In the genomic region with DNA sequence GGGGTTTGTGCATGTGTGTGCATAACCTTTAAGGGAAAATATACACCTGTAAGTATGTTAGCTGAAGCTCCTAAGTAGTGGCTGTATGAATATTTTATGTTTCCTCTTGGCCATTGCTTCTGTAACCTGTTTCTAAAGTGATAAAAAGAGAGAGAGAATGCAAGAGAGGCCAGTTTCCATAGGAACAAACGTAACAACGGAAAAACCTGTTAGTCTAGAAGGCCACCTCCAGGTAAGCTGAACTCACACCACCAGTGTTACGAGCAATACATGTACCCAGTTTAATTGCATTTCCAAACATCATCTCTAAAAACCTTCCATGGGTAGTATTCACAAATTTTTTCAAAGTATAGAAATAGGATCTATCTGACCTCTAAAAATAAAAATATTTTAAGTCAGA, we compare ENCODE assay signal across 20 cellular contexts.
DNase-seq lines count a peak whose midpoint lies in the region; ATAC-seq and TF ChIP-seq lines count a peak whose summit lies in the region.
"Had no signal": no experiment of that assay in that cellular context is flagged by ENCODE, and none has a peak within 500 bp of the region (broad histone marks: within the 10 kb centered on the region; RNA-seq: fewer than 3 reads in every experiment).

No MANE protein-coding gene starts in this region.

- H2BK5ac ChIP-seq in mesendoderm (ENCODE audit: low read length) = no peak overlapping the region

- H3K27me3 Mint-ChIP-seq in WTC11 (ENCODE audit: low read depth) = no peaks in the 10 kb centered on the region
- no peaks in the 10 kb centered on the region for H3K27me3 Mint-ChIP-seq in effector memory CD8-positive, alpha-beta T cell
- H3K27me3 Mint-ChIP-seq: activated naive CD8-positive, alpha-beta T cell; memory B cell had no signal

- no peak overlapping the region for H3K27ac ChIP-seq in mesendoderm (ENCODE audit: low read depth, low read length)
- H3K27ac ChIP-seq: parathyroid adenoma, sigmoid colon had no signal

- H3K4me3 Mint-ChIP-seq in WTC11 = no peak overlapping the region
- no peak overlapping the region for H3K4me3 Mint-ChIP-seq in effector memory CD8-positive, alpha-beta T cell
- H3K4me3 Mint-ChIP-seq: activated naive CD8-positive, alpha-beta T cell; memory B cell; naive thymus-derived CD4-positive, alpha-beta T cell had no signal

- H3K9ac ChIP-seq in mesendoderm (ENCODE audit: low read length) = no peak overlapping the region
- H3K9ac ChIP-seq: parathyroid adenoma, SK-N-SH had no signal

- no peak overlapping the region for H3K23ac ChIP-seq in mesendoderm (ENCODE audit: low read length)

- H4K8ac ChIP-seq in mesendoderm (ENCODE audit: low read depth, low read length) = no peak overlapping the region

- H3K79me2 ChIP-seq in mesendoderm (ENCODE audit: control insufficient read depth, insufficient read depth, low read length) = no peaks in the 10 kb centered on the region
- H3K79me2 ChIP-seq: parathyroid adenoma had no signal

- no peak overlapping the region for H3K4me3 ChIP-seq in mesendoderm (ENCODE audit: low read length)
- H3K4me3 ChIP-seq: sigmoid colon had no signal

- CTCF ChIA-PET in WTC11 (lab: Charles Lee) = interaction anchor here (0.5 to 1.6 kb wide), 3 partner anchors 44 to 1064 kb away, joined by 3 to 5 read pairs (median 3); no protein-coding TSS in a partner anchor

- DNase-seq in DMS79 (lab: John Stamatoyannopoulos, UW) (peak; percentile 16), M059J (ENCODE audit: low read depth) (peak; percentile 10), WTC11 (ENCODE audit: low spot score) (no peak), mesendoderm (peak; percentile 79), NCI-H1436 treated with DMSO at 0.1 percent for 48 hours (lab: John Stamatoyannopoulos, UW) (no peak)
- no peak for DNase-seq in effector memory CD8-positive, alpha-beta T cell
- DNase-seq: GDM1; islet precursor cell; naive thymus-derived CD4-positive, alpha-beta T cell; NCI-H2081; NK-92 treated with Interleukin-12 subunit alpha and Interleukin-12 subunit beta, amount 100 ng/mL, for 24 hours; sigmoid colon; SK-N-SH; stimulated activated naive CD4-positive, alpha-beta T cell had no signal

- H3K36me3 Mint-ChIP-seq in WTC11 = no peaks in the 10 kb centered on the region
- no peaks in the 10 kb centered on the region for H3K36me3 Mint-ChIP-seq in effector memory CD8-positive, alpha-beta T cell (ENCODE audit: insufficient read depth)
- H3K36me3 Mint-ChIP-seq: activated naive CD8-positive, alpha-beta T cell; memory B cell; naive thymus-derived CD4-positive, alpha-beta T cell had no signal

- no peak overlapping the region for H2BK15ac ChIP-seq in mesendoderm (replicated peaks; ENCODE audit: low read depth)

- H4K5ac ChIP-seq in mesendoderm (ENCODE audit: low read length) = no peak overlapping the region

- no CpG with 5 or more reads among the region's 3 CpGs for WGBS in mesendoderm (ENCODE audit: extremely low coverage, insufficient coverage, low lambda C conversion rate)

- H3K4me1 ChIP-seq in mesendoderm (ENCODE audit: control insufficient read depth, low read depth, low read length) = no peaks in the 10 kb centered on the region
- H3K4me1 ChIP-seq: parathyroid adenoma, sigmoid colon had no signal

- no peak overlapping the region for H3K4me2 ChIP-seq in mesendoderm (ENCODE audit: low read length)
- H3K4me2 ChIP-seq: SK-N-SH had no signal

- H2AK5ac ChIP-seq in mesendoderm (ENCODE audit: low read length) = no peak overlapping the region

- H3K4ac ChIP-seq in mesendoderm (ENCODE audit: low read depth, low read length) = no peak overlapping the region

- H3K27ac Mint-ChIP-seq in WTC11 = peak overlapping the region; percentile 54; the same call in 1 of the 2 replicates
- H3K27ac Mint-ChIP-seq in effector memory CD8-positive, alpha-beta T cell = no peak overlapping the region
- H3K27ac Mint-ChIP-seq: activated naive CD8-positive, alpha-beta T cell; memory B cell; naive thymus-derived CD4-positive, alpha-beta T cell had no signal

- no peaks in the 10 kb centered on the region for H3K27me3 ChIP-seq in mesendoderm (ENCODE audit: insufficient read depth, low read length, poor library complexity)
- H3K27me3 ChIP-seq: sigmoid colon had no signal

- H3K79me1 ChIP-seq in mesendoderm (ENCODE audit: low read length) = no peaks in the 10 kb centered on the region

- TF ChIP-seq CTCF in WTC11 (IDR thresholded peaks at IDR 0.05) = no peak

- H2BK120ac ChIP-seq in mesendoderm (ENCODE audit: low read depth, low read length) = no peak overlapping the region

- peaks cover 41% of the 10 kb centered on the region for H3K4me1 Mint-ChIP-seq in WTC11
- no peaks in the 10 kb centered on the region for H3K4me1 Mint-ChIP-seq in effector memory CD8-positive, alpha-beta T cell (ENCODE audit: low read depth in 2 of 2)
- H3K4me1 Mint-ChIP-seq: memory B cell; naive thymus-derived CD4-positive, alpha-beta T cell had no signal

- no peak overlapping the region for H3K18ac ChIP-seq in mesendoderm (ENCODE audit: low read length)

- H3K9me3 Mint-ChIP-seq in WTC11 = no peaks in the 10 kb centered on the region
- H3K9me3 Mint-ChIP-seq in effector memory CD8-positive, alpha-beta T cell = peaks cover 0 to 2% of the 10 kb centered on the region in 2 donors
- H3K9me3 Mint-ChIP-seq: memory B cell had no signal

- peak; percentile 61 for ATAC-seq in WTC11
- ATAC-seq in effector memory CD8-positive, alpha-beta T cell (replicated peaks) = no peak
- ATAC-seq in GM18867 (IDR thresholded peaks at IDR 0.05; ENCODE audit: unreplicated experiment) = no peak
- ATAC-seq: activated CD4-positive, CD25-positive, alpha-beta regulatory T cell treated with anti-CD3 and anti-CD28 coated beads, Interleukin-2, amount 50 U/mL, for 24 hours; HCT116; naive thymus-derived CD4-positive, alpha-beta T cell had no signal

- POLR2A ChIA-PET in WTC11 (lab: Charles Lee) = no interaction called here

- H3K36me3 ChIP-seq in mesendoderm (ENCODE audit: control insufficient read depth, insufficient read depth, low read length) = no peaks in the 10 kb centered on the region
- H3K36me3 ChIP-seq: sigmoid colon had no signal

- H3K56ac ChIP-seq in mesendoderm (ENCODE audit: low read length) = no peak overlapping the region

TF ChIP-seq in WTC11, 78 proteins besides CTCF, POLR2A, EP300 and RAD21 (continues in another document):
- TF ChIP-seq SP1 (CRISPR knock-in tag; conservative IDR thresholded peaks at IDR 0.05) = no peak
- TF ChIP-seq ZNF121 (CRISPR knock-in tag; IDR thresholded peaks at IDR 0.05) = no peak
- TF ChIP-seq, protein P1, sequence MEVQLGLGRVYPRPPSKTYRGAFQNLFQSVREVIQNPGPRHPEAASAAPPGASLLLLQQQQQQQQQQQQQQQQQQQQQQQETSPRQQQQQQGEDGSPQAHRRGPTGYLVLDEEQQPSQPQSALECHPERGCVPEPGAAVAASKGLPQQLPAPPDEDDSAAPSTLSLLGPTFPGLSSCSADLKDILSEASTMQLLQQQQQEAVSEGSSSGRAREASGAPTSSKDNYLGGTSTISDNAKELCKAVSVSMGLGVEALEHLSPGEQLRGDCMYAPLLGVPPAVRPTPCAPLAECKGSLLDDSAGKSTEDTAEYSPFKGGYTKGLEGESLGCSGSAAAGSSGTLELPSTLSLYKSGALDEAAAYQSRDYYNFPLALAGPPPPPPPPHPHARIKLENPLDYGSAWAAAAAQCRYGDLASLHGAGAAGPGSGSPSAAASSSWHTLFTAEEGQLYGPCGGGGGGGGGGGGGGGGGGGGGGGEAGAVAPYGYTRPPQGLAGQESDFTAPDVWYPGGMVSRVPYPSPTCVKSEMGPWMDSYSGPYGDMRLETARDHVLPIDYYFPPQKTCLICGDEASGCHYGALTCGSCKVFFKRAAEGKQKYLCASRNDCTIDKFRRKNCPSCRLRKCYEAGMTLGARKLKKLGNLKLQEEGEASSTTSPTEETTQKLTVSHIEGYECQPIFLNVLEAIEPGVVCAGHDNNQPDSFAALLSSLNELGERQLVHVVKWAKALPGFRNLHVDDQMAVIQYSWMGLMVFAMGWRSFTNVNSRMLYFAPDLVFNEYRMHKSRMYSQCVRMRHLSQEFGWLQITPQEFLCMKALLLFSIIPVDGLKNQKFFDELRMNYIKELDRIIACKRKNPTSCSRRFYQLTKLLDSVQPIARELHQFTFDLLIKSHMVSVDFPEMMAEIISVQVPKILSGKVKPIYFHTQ (CRISPR knock-in tag; IDR thresholded peaks at IDR 0.05) = no peak
- no peak for TF ChIP-seq ATF1 (CRISPR knock-in tag; IDR thresholded peaks at IDR 0.05)
- TF ChIP-seq, protein P2, sequence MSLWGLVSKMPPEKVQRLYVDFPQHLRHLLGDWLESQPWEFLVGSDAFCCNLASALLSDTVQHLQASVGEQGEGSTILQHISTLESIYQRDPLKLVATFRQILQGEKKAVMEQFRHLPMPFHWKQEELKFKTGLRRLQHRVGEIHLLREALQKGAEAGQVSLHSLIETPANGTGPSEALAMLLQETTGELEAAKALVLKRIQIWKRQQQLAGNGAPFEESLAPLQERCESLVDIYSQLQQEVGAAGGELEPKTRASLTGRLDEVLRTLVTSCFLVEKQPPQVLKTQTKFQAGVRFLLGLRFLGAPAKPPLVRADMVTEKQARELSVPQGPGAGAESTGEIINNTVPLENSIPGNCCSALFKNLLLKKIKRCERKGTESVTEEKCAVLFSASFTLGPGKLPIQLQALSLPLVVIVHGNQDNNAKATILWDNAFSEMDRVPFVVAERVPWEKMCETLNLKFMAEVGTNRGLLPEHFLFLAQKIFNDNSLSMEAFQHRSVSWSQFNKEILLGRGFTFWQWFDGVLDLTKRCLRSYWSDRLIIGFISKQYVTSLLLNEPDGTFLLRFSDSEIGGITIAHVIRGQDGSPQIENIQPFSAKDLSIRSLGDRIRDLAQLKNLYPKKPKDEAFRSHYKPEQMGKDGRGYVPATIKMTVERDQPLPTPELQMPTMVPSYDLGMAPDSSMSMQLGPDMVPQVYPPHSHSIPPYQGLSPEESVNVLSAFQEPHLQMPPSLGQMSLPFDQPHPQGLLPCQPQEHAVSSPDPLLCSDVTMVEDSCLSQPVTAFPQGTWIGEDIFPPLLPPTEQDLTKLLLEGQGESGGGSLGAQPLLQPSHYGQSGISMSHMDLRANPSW (CRISPR knock-in tag; conservative IDR thresholded peaks at IDR 0.05; ENCODE audit: low read depth) = no peak
- TF ChIP-seq JUN (CRISPR knock-in tag; IDR thresholded peaks at IDR 0.05) = no peak
- TF ChIP-seq, protein P3, sequence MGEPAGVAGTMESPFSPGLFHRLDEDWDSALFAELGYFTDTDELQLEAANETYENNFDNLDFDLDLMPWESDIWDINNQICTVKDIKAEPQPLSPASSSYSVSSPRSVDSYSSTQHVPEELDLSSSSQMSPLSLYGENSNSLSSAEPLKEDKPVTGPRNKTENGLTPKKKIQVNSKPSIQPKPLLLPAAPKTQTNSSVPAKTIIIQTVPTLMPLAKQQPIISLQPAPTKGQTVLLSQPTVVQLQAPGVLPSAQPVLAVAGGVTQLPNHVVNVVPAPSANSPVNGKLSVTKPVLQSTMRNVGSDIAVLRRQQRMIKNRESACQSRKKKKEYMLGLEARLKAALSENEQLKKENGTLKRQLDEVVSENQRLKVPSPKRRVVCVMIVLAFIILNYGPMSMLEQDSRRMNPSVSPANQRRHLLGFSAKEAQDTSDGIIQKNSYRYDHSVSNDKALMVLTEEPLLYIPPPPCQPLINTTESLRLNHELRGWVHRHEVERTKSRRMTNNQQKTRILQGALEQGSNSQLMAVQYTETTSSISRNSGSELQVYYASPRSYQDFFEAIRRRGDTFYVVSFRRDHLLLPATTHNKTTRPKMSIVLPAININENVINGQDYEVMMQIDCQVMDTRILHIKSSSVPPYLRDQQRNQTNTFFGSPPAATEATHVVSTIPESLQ (CRISPR knock-in tag; IDR thresholded peaks at IDR 0.05) = no peak

Comparison
In these comparisons a context has a peak if more than half of its experiments do, and no peak if none do; other contexts are left out.
1. DNase-seq: peak in DMS79 (single experiment), M059J (single experiment) and mesendoderm (single experiment); none in WTC11 (single experiment), NCI-H1436 treated with DMSO at 0.1 percent for 48 hours (single experiment) and effector memory CD8-positive, alpha-beta T cell (0 of 3).